Comparison of ENCODE assay signal across 22 cellular contexts in genomic region chr5:96902876-96903275, GRCh38. TPM values are rescaled to one million over a fixed set of nuclear protein-coding genes. Genes with fewer than 3 reads are reported as not detected.
"Had no signal": no experiment of that assay in that cellular context is flagged by ENCODE, and none has a peak within 500 bp of the region (broad histone marks: within the 10 kb centered on the region; RNA-seq: fewer than 3 reads in every experiment).

No MANE protein-coding gene starts in this region.

- H3K27ac Mint-ChIP-seq: nephron, neural progenitor cell, progenitor cell of endocrine pancreas, type B pancreatic cell had no signal

- H3K36me3 ChIP-seq: neural progenitor cell, thyroid gland had no signal

- H3K4me2 ChIP-seq: neural progenitor cell, smooth muscle cell had no signal

- H3K27me3 Mint-ChIP-seq: effector memory CD8-positive, alpha-beta T cell; progenitor cell of endocrine pancreas; type B pancreatic cell had no signal

- H3K79me2 ChIP-seq: parathyroid adenoma had no signal

- H3K27ac ChIP-seq: lower lobe of right lung, neural progenitor cell, parathyroid adenoma, thyroid gland had no signal

- H3K36me3 Mint-ChIP-seq: neural progenitor cell had no signal

- H3K4me3 Mint-ChIP-seq: effector memory CD8-positive, alpha-beta T cell; immature natural killer cell; nephron; neural progenitor cell; type B pancreatic cell had no signal

- H3K4me3 ChIP-seq: lower lobe of right lung, neural progenitor cell, smooth muscle cell, stomach, thyroid gland had no signal

- H2AFZ ChIP-seq: neural progenitor cell, parathyroid adenoma had no signal

- H3K4me1 Mint-ChIP-seq: nephron had no signal

- ATAC-seq: effector memory CD8-positive, alpha-beta T cell; left ventricle myocardium superior; lower lobe of right lung; sciatic nerve had no signal

- H3K9ac ChIP-seq: neural progenitor cell, parathyroid adenoma had no signal

- H3K27me3 ChIP-seq: neural progenitor cell, stomach, thyroid gland had no signal

- H3K9me3 Mint-ChIP-seq: effector memory CD8-positive, alpha-beta T cell; immature natural killer cell; nephron; neural progenitor cell; type B pancreatic cell had no signal

- H3K4me1 ChIP-seq: lower lobe of right lung, neural progenitor cell, parathyroid adenoma, stomach, thyroid gland had no signal

- H3K9me3 ChIP-seq: lower lobe of right lung, stomach, thyroid gland had no signal

- DNase-seq: cortex of kidney; effector memory CD8-positive, alpha-beta T cell; hypothalamus; immature natural killer cell; islet precursor cell; kidney glomerular epithelial cell; left ventricle myocardium superior; lower lobe of right lung; stimulated activated CD4-positive, alpha-beta T cell treated with anti-CD3 and anti-CD28 coated beads, Interleukin-12 subunit alpha, Interleukin-12 subunit beta, amount 100 ng/mL, for 4 hours; stimulated activated CD4-positive, alpha-beta T cell treated with anti-CD3 and anti-CD28 coated beads, Interleukin-1b, Interleukin-23, amount 100 ng/mL, for 48 hours; stimulated activated CD4-positive, alpha-beta T cell treated with anti-CD3 and anti-CD28 coated beads, Interleukin-4, amount 100 ng/mL, for 1 hour; stimulated activated CD8-positive, alpha-beta memory T cell treated with anti-CD3 and anti-CD28 coated beads, Interleukin-4, amount 100 ng/mL, for 48 hours; stimulated activated naive CD4-positive, alpha-beta T cell treated with Interleukin-2 at 50 U/mL for 16 hours; stomach; thyroid gland had no signal

RNA-seq across cellular contexts. Expression of gene ERAP2, which starts 26.6 kb away (rescaled TPM):
- total RNA-seq: progenitor cell of endocrine pancreas had no signal
- polyA plus RNA-seq: smooth muscle cell had no signal
